In the genomic region with DNA sequence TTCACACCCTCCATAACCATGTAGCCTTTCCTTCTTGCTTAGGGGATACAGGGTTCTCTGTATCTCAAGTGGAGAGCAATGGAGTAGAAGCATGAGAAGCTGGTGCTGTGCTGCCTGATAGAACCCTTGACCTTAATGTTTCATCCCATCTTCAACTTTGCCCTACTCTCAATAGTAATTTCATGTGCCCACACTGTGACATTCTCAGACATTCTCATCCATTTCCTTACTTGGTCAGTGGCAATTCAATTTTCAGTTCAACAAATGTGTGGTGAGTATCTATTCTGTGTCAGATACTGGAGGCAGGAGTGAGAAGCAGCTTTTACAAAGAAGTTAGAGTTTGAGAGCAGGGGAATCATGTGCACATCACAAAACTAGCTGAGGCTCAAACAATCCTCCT, we compare ENCODE assay signal across 28 cellular contexts. TPM values are rescaled to one million over a fixed set of nuclear protein-coding genes. Genes with fewer than 3 reads are reported as not detected.
"Had no signal": no experiment of that assay in that cellular context is flagged by ENCODE, and none has a peak within 500 bp of the region (broad histone marks: within the 10 kb centered on the region; RNA-seq: fewer than 3 reads in every experiment).

No MANE protein-coding gene starts in this region.

- H3K27me3 Mint-ChIP-seq: naive B cell; naive thymus-derived CD8-positive, alpha-beta T cell; natural killer cell treated with Interleukin-12 subunit alpha and Interleukin-12 subunit beta and Interleukin-15 and Interleukin-18, amount 100 ng/mL, for 72 hours; progenitor cell of endocrine pancreas; stimulated activated naive CD8-positive, alpha-beta T cell treated with anti-CD3 and anti-CD28 coated beads, Interleukin-15, Interleukin-2, amounts not matched to agents 100 ng/mL and 50 ng/mL, for 24 hours had no signal

- DNase-seq: naive B cell; naive thymus-derived CD8-positive, alpha-beta T cell; nephron progenitor cell; occipital lobe; ovary; posterior cingulate gyrus; psoas muscle; right cardiac atrium; right lobe of liver; sigmoid colon; small intestine; stimulated activated CD4-positive, alpha-beta T cell treated with anti-CD3 and anti-CD28 coated beads, Interleukin-15, amount 100 ng/mL, for 24 hours; stimulated activated CD4-positive, alpha-beta T cell treated with anti-CD3 and anti-CD28 coated beads, Interleukin-2, amount 100 ng/mL, for 24 hours; stimulated activated CD4-positive, alpha-beta T cell treated with anti-CD3 and anti-CD28 coated beads, Interleukin-2, amount 100 ng/mL, for 48 hours; stimulated activated CD4-positive, alpha-beta T cell treated with anti-CD3 and anti-CD28 coated beads, Interleukin-4, amount 100 ng/mL, for 24 hours; stimulated activated naive CD4-positive, alpha-beta T cell treated with Interleukin-2 at 50 U/mL for 16 hours; stomach; thyroid gland; trophoblast cell; upper lobe of left lung had no signal

- H3K4me3 Mint-ChIP-seq: naive B cell; naive thymus-derived CD8-positive, alpha-beta T cell; natural killer cell treated with Interleukin-12 subunit alpha and Interleukin-12 subunit beta and Interleukin-15 and Interleukin-18, amount 100 ng/mL, for 72 hours; nephron progenitor cell; neural progenitor cell; stimulated activated effector memory CD8-positive, alpha-beta T cell treated with anti-CD3 and anti-CD28 coated beads, Interleukin-12 subunit alpha, Interleukin-12 subunit beta, amount 100 ng/mL, for 72 hours; stimulated activated naive CD8-positive, alpha-beta T cell treated with anti-CD3 and anti-CD28 coated beads, Interleukin-15, Interleukin-2, amounts not matched to agents 100 ng/mL and 50 ng/mL, for 24 hours had no signal

- H3K4me1 Mint-ChIP-seq: naive B cell; nephron progenitor cell; stimulated activated effector memory CD8-positive, alpha-beta T cell treated with anti-CD3 and anti-CD28 coated beads, Interleukin-12 subunit alpha, Interleukin-12 subunit beta, amount 100 ng/mL, for 72 hours had no signal

- H3K27ac Mint-ChIP-seq: naive B cell; naive thymus-derived CD8-positive, alpha-beta T cell; natural killer cell treated with Interleukin-12 subunit alpha and Interleukin-12 subunit beta and Interleukin-15 and Interleukin-18, amount 100 ng/mL, for 72 hours; nephron progenitor cell; neural progenitor cell; progenitor cell of endocrine pancreas; stimulated activated effector memory CD8-positive, alpha-beta T cell treated with anti-CD3 and anti-CD28 coated beads, Interleukin-12 subunit alpha, Interleukin-12 subunit beta, amount 100 ng/mL, for 72 hours; stimulated activated naive CD8-positive, alpha-beta T cell treated with anti-CD3 and anti-CD28 coated beads, Interleukin-15, Interleukin-2, amounts not matched to agents 100 ng/mL and 50 ng/mL, for 24 hours had no signal

- ATAC-seq: naive thymus-derived CD8-positive, alpha-beta T cell; natural killer cell treated with Interleukin-12 subunit alpha and Interleukin-12 subunit beta and Interleukin-15 and Interleukin-18, amount 100 ng/mL, for 72 hours; psoas muscle; right cardiac atrium; right lobe of liver; stimulated activated effector memory CD8-positive, alpha-beta T cell treated with anti-CD3 and anti-CD28 coated beads, Interleukin-12 subunit alpha, Interleukin-12 subunit beta, amount 100 ng/mL, for 72 hours had no signal

RNA-seq across cellular contexts. Expression of a gene that starts 52.0 kb away (rescaled TPM):
- total RNA-seq: right cardiac atrium, right lobe of liver, sigmoid colon, skeletal muscle tissue, stomach, subcutaneous adipose tissue, thoracic aorta had no signal
